Comparison of ENCODE assay signal across 10 cellular contexts in genomic region chr17:28926366-28926765, GRCh38. TPM values are rescaled to one million over a fixed set of nuclear protein-coding genes. Genes with fewer than 3 reads are reported as not detected.
DNase-seq lines count a peak whose midpoint lies in the region; ATAC-seq and TF ChIP-seq lines count a peak whose summit lies in the region.
"Had no signal": no experiment of that assay in that cellular context is flagged by ENCODE, and none has a peak within 500 bp of the region (broad histone marks: within the 10 kb centered on the region; RNA-seq: fewer than 3 reads in every experiment).

No MANE protein-coding gene starts in this region.

- H3K36me3 Mint-ChIP-seq in T-cell = peaks cover 66% of the 10 kb centered on the region

- H3K9me3 Mint-ChIP-seq in T-cell = peaks cover 0 to 6% (median 0%) of the 10 kb centered on the region in 3 donors

- peak overlapping the region; percentile 67 for H3K4me2 ChIP-seq in smooth muscle cell

- H2AFZ ChIP-seq in smooth muscle cell (ENCODE audit: low read depth) = no peak overlapping the region

- peak; percentile 79 for DNase-seq in NOMO-1 treated with DMSO at 0.1 percent for 48 hours (lab: John Stamatoyannopoulos, UW; ENCODE audit: unreplicated experiment)
- DNase-seq in NOMO-1 (lab: John Stamatoyannopoulos, UW; ENCODE audit: unreplicated experiment in 2 of 2) = no peak
- DNase-seq in T-cell = no peak
- no peak for DNase-seq in smooth muscle cell (lab: John Stamatoyannopoulos, UW; ENCODE audit: unreplicated experiment)
- no peak for DNase-seq in iPS-NIHi7 (ENCODE audit: extremely low spot score)
- DNase-seq in NCI-H526 (lab: John Stamatoyannopoulos, UW) = no peak
- no peak for DNase-seq in AML-193 (lab: John Stamatoyannopoulos, UW)
- DNase-seq: 8988T had no signal

- H3K27ac Mint-ChIP-seq in T-cell = peak overlapping the region; percentile 91 to 96

- POLR2A ChIA-PET in T-cell (lab: Charles Lee) = interaction anchor here (0.6 to 2.8 kb wide), 8 partner anchors 17 to 375 kb away, joined by 3 to 20 read pairs (median 4); partner anchors contain the start of gene PHF12 (in 1 of the 2)

- peak overlapping the region; percentile 33 for H3K9ac ChIP-seq in smooth muscle cell (ENCODE audit: low read depth)

- H3K9me3 ChIP-seq in esophagus (ENCODE audit: control insufficient read depth in 2 of 2, insufficient read depth in 1 of 2, low read depth in 1 of 2, low read length in 1 of 2) (no peaks in the 10 kb centered on the region), smooth muscle cell (replicated peaks; ENCODE audit: low read depth) (no peaks in the 10 kb centered on the region)

- peaks cover 100% of the 10 kb centered on the region for H4K20me1 ChIP-seq in smooth muscle cell (ENCODE audit: low read depth)

- H3K4me1 ChIP-seq in esophagus (ENCODE audit: control insufficient read depth in 2 of 2, insufficient read depth in 2 of 2, low read length in 1 of 2) (peaks cover 0 to 5% of the 10 kb centered on the region in 2 donors), smooth muscle cell (ENCODE audit: low read depth) (no peaks in the 10 kb centered on the region)

- no peaks in the 10 kb centered on the region for H3K27me3 Mint-ChIP-seq in T-cell

- H3K27me3 ChIP-seq in esophagus (ENCODE audit: control insufficient read depth in 1 of 2, insufficient read depth in 2 of 2, low read length in 2 of 2) = no peaks in the 10 kb centered on the region
- no peaks in the 10 kb centered on the region for H3K27me3 ChIP-seq in smooth muscle cell (ENCODE audit: low read depth)

- peaks cover 16% of the 10 kb centered on the region for H3F3A ChIP-seq in smooth muscle cell (ENCODE audit: low read depth)

- H3K27ac ChIP-seq in esophagus (ENCODE audit: low read depth in 2 of 2, low read length in 1 of 2) (peak overlapping the region; percentile 39 to 46), smooth muscle cell (ENCODE audit: low read depth) (peak overlapping the region; percentile 69)

- peaks cover 57 to 75% (median 71%) of the 10 kb centered on the region in 3 donors for H3K4me1 Mint-ChIP-seq in T-cell

- no peak for TF ChIP-seq CTCF in smooth muscle cell (IDR thresholded peaks at IDR 0.05; ENCODE audit: borderline replicate concordance, insufficient read depth, poor library complexity, severe bottlenecking)

- CTCF ChIA-PET in T-cell (lab: Charles Lee) = interaction anchor here in 1 of 2 donors (1.0 to 1.6 kb wide), 4 partner anchors 14 to 70 kb away, joined by 3 to 9 read pairs (median 5); no protein-coding TSS in a partner anchor

- 69 to 75% methylated on average over 2 of the region's 2 CpGs for WGBS in esophagus, 2 donors
- WGBS in smooth muscle cell (ENCODE audit: low lambda C conversion rate) = 82% methylated on average over 2 of the region's 2 CpGs

- H3K36me3 ChIP-seq in esophagus (ENCODE audit: control insufficient read depth in 2 of 2, insufficient read depth in 2 of 2, low read length in 1 of 2) (peaks cover 6 to 9% of the 10 kb centered on the region in 2 donors), smooth muscle cell (ENCODE audit: low read depth) (peaks cover 4% of the 10 kb centered on the region)

- peaks cover 63% of the 10 kb centered on the region for H3K79me2 ChIP-seq in smooth muscle cell (ENCODE audit: low read depth)

- ATAC-seq in T-cell (replicated peaks in 1 of 4) = peak in 1 of 4 experiments; percentile 7
- ATAC-seq: HCT116 had no signal

- no peak overlapping the region for H3K4me3 ChIP-seq in esophagus (ENCODE audit: low read depth in 1 of 2, low read length in 2 of 2)
- H3K4me3 ChIP-seq in smooth muscle cell = no peak overlapping the region

- H3K4me3 Mint-ChIP-seq in T-cell = peak overlapping the region; percentile 21 to 57 (median 45)

RNA-seq across cellular contexts. Expression of gene DHRS13, which starts 23.5 kb away (rescaled TPM):
- 10 to 100 TPM; 23.1 to 44.9 (median 39.7) TPM for total RNA-seq in T-cell
- polyA plus RNA-seq in esophagus = 10 to 100 TPM in 1 of 2 donors, 1 to 10 TPM in 1; 9.4 to 15.6 TPM
- total RNA-seq in smooth muscle cell = 6.0 and 8.2 TPM in 2 replicates
- 10.1 and 10.5 TPM in 2 replicates for polyA plus RNA-seq in smooth muscle cell

RNA-seq across cellular contexts. Expression of gene PHF12, which starts 25.0 kb away (rescaled TPM):
- total RNA-seq in T-cell (100 to 1,000 TPM; 121 to 176 (median 123) TPM), smooth muscle cell (17.8 and 18.9 TPM in 2 replicates)
- polyA plus RNA-seq in esophagus (1 to 10 TPM; 8.6 to 9.1 TPM), smooth muscle cell (12.2 and 14.0 TPM in 2 replicates)

RNA-seq across cellular contexts. Expression of gene FLOT2, which starts 28.8 kb away (rescaled TPM):
- total RNA-seq in T-cell (100 to 1,000 TPM; 138 to 256 (median 235) TPM), smooth muscle cell (18.1 and 20.1 TPM in 2 replicates)
- polyA plus RNA-seq in esophagus (10 to 100 TPM; 33.0 to 52.3 TPM), smooth muscle cell (40.1 and 58.3 TPM in 2 replicates)
